ENCODE assay signal across 14 cellular contexts in genomic region chr2:160471950-160472349, GRCh38. TPM values are rescaled to one million over a fixed set of nuclear protein-coding genes. Genes with fewer than 3 reads are reported as not detected.
A peak's percentile ranks its signal among the peaks of the same experiment; 100 is the strongest.
DNase-seq lines count a peak whose midpoint lies in the region; ATAC-seq, FAIRE-seq and TF ChIP-seq lines count a peak whose summit lies in the region.
"Had no signal": no experiment of that assay in that cellular context is flagged by ENCODE, and none has a peak within 500 bp of the region (broad histone marks: within the 10 kb centered on the region; RNA-seq: fewer than 3 reads in every experiment).

No MANE protein-coding gene starts in this region.

- H3K79me2 ChIP-seq in osteoblast (ENCODE audit: insufficient read depth, low read length) = peaks cover 87% of the 10 kb centered on the region

- peaks cover 15% of the 10 kb centered on the region for H4K20me1 ChIP-seq in osteoblast (ENCODE audit: insufficient read depth, low read length)

- H3K4me2 ChIP-seq in osteoblast (ENCODE audit: insufficient read depth, low read length) = no peak overlapping the region

- H3K9me3 ChIP-seq in colonic mucosa (no peaks in the 10 kb centered on the region), osteoblast (ENCODE audit: low read depth, low read length) (no peaks in the 10 kb centered on the region), lower lobe of right lung (no peaks in the 10 kb centered on the region)
- H3K9me3 ChIP-seq: ascending aorta, thoracic aorta had no signal

- H3K27me3 ChIP-seq in colonic mucosa (no peaks in the 10 kb centered on the region), osteoblast (ENCODE audit: insufficient read depth, low read length) (no peaks in the 10 kb centered on the region), lower lobe of right lung (ENCODE audit: low read depth) (no peaks in the 10 kb centered on the region)
- H3K27me3 ChIP-seq: ascending aorta had no signal

- no peak for TF ChIP-seq CTCF in colonic mucosa (IDR thresholded peaks at IDR 0.05)
- TF ChIP-seq CTCF in osteoblast (IDR thresholded peaks at IDR 0.05; ENCODE audit: extremely low read depth, low read depth, low read length) = no peak
- TF ChIP-seq CTCF in lower lobe of right lung (IDR thresholded peaks at IDR 0.05) = no peak

- DNase-seq in AG20443 (ENCODE audit: low spot score) (peak; percentile 22), HCEC 1CT (peak; percentile 23), colonic mucosa (no peak), osteoblast (ENCODE audit: insufficient read length, low spot score, missing footprints) (no peak), NCI-H128 (lab: John Stamatoyannopoulos, UW; ENCODE audit: unreplicated experiment) (no peak), lower lobe of right lung (no peak), GM12892 (ENCODE audit: insufficient read length) (no peak)
- DNase-seq: DMS79 treated with DMSO at 0.1 percent for 48 hours, NCI-H226, SHP77 treated with DMSO at 0.1 percent for 48 hours had no signal

- ATAC-seq in lower lobe of right lung = no peak
- ATAC-seq in GM21786 (IDR thresholded peaks at IDR 0.05; ENCODE audit: unreplicated experiment) = no peak
- ATAC-seq: K562 had no signal

- intact Hi-C loops in colonic mucosa (cut with DNase I) (no loop called here), lower lobe of right lung (cut with DNase I) (no loop called here)

- no peak for FAIRE-seq in GM12892 (lab: Jason Lieb, UNC)
- FAIRE-seq: K562 had no signal

- H3K4me3 ChIP-seq in colonic mucosa = no peak overlapping the region
- no peak overlapping the region for H3K4me3 ChIP-seq in osteoblast (ENCODE audit: insufficient read depth, low read length)
- H3K4me3 ChIP-seq in lower lobe of right lung = no peak overlapping the region
- H3K4me3 ChIP-seq: ascending aorta, K562, thoracic aorta had no signal

- H3K36me3 ChIP-seq in colonic mucosa = no peaks in the 10 kb centered on the region
- H3K36me3 ChIP-seq in osteoblast (ENCODE audit: insufficient read depth, low read length) = no peaks in the 10 kb centered on the region
- no peaks in the 10 kb centered on the region for H3K36me3 ChIP-seq in lower lobe of right lung
- H3K36me3 ChIP-seq: ascending aorta, thoracic aorta had no signal

- H3K4me1 ChIP-seq in colonic mucosa = no peaks in the 10 kb centered on the region
- peaks cover 19% of the 10 kb centered on the region for H3K4me1 ChIP-seq in osteoblast (ENCODE audit: insufficient read depth, low read length)
- peaks cover 46% of the 10 kb centered on the region for H3K4me1 ChIP-seq in lower lobe of right lung

- H3K27ac ChIP-seq in colonic mucosa (peak overlapping the region; percentile 12), osteoblast (ENCODE audit: low read depth, low read length) (peak overlapping the region; percentile 27), lower lobe of right lung (no peak overlapping the region)
- H3K27ac ChIP-seq: ascending aorta, thoracic aorta had no signal

- H2AFZ ChIP-seq in osteoblast (ENCODE audit: low read length) = no peak overlapping the region

- H3K9ac ChIP-seq in colonic mucosa (ENCODE audit: low read depth in 2 of 2, low read length in 2 of 2) = no peak overlapping the region

- TF ChIP-seq POLR2A in GM12892 (IDR thresholded peaks at IDR 0.05; ENCODE audit: low read depth, low read length) = no peak

RNA-seq across cellular contexts. Expression of gene RBMS1, which starts 21.7 kb away (rescaled TPM):
- total RNA-seq in colonic mucosa (10 to 100 TPM in 1 of 2 donors, 1 to 10 TPM in 1; 6.3 to 21.1 TPM), osteoblast (102 and 111 TPM in 2 replicates), lower lobe of right lung (95.3 TPM)
- 0.30 TPM for polyA plus RNA-seq in GM12892 (2012; ENCODE audit: missing spikeins)

Comparison
In these comparisons a context has a peak if more than half of its experiments do, and no peak if none do; other contexts are left out.
1. DNase-seq: peak in AG20443 (single experiment) and HCEC 1CT (single experiment); none in colonic mucosa (single experiment), osteoblast (single experiment), NCI-H128 (single experiment), lower lobe of right lung (single experiment) and GM12892 (single experiment).